ENCODE assay signal across 10 cellular contexts in the genomic region with DNA sequence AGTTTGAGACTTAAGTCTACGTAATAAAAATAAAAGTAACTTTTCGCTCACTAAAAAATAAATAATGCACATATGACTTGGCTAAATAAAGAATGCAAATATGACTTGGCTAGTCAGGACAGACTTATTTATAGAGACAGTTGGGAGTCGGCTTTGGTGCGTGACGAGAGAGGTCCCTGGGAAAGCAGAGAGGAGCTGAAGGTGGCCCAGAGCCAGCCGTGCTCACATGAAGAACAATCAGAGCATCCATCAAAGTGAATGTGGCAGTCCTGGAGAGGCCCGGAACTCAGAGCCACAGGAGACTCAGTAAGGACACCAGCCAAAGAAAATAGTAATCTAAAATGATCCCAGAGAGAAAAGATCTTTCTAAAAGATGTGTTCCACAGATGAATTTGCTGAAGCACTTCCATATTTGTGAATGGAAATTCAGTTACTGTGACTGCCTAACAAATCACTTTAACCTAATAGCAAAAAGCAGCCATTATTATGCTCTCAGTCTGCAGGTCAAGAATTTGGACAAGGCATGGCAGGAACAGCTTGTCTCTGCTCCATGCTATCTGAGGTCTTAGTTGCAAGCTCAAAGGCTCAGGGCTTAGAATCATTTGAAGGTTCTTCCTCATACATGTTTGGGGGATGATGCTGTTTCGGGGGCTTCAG. TPM values are rescaled to one million over a fixed set of nuclear protein-coding genes. Genes with fewer than 3 reads are reported as not detected.
DNase-seq lines count a peak whose midpoint lies in the region; ATAC-seq and TF ChIP-seq lines count a peak whose summit lies in the region.
"Had no signal": no experiment of that assay in that cellular context is flagged by ENCODE, and none has a peak within 500 bp of the region (broad histone marks: within the 10 kb centered on the region; RNA-seq: fewer than 3 reads in every experiment).

No MANE protein-coding gene starts in this region.

- H3K4me1 ChIP-seq in right cardiac atrium (ENCODE audit: control insufficient read depth, insufficient read depth, low read length) (peaks cover 4% of the 10 kb centered on the region), suprapubic skin (peaks cover 4% of the 10 kb centered on the region)

- TF ChIP-seq CTCF in suprapubic skin (IDR thresholded peaks at IDR 0.05), result no peak

- H3K27me3 ChIP-seq in right cardiac atrium (ENCODE audit: control insufficient read depth, insufficient read depth), result no peaks in the 10 kb centered on the region
- H3K27me3 ChIP-seq in suprapubic skin, result no peaks in the 10 kb centered on the region

- no peak overlapping the region for H3K4me3 ChIP-seq in right cardiac atrium (ENCODE audit: low read length)
- H3K4me3 ChIP-seq in suprapubic skin, result no peak overlapping the region

- TF ChIP-seq POLR2A in suprapubic skin (IDR thresholded peaks at IDR 0.05), result no peak

- no peaks in the 10 kb centered on the region for H3K36me3 ChIP-seq in suprapubic skin

- DNase-seq in HEK293T (ENCODE audit: extremely low spot score) (peak; percentile 19), amniotic stem cell (lab: John Stamatoyannopoulos, UW) (peak; percentile 20), right cardiac atrium (peak; percentile 71 to 87 (median 87)), suprapubic skin (ENCODE audit: low spot score in 2 of 2) (peak; percentile 69 to 82), NCI-H82 (lab: John Stamatoyannopoulos, UW) (no peak), DMS 273 treated with DMSO at 0.1 percent for 48 hours (lab: John Stamatoyannopoulos, UW) (no peak), COLO668 (lab: John Stamatoyannopoulos, UW; ENCODE audit: unreplicated experiment) (no peak)
- no peak for DNase-seq in T-helper 2 cell treated with Interferon-gamma antibody and Interleukin-4, amounts not matched to agents 5 μg/mL and 100 μg/mL, for 36 hours (ENCODE audit: low spot score)
- DNase-seq: naive thymus-derived CD8-positive, alpha-beta T cell had no signal

- WGBS in right cardiac atrium, result 23% methylated on average over 8 of the region's 8 CpGs
- WGBS in suprapubic skin, result 36% methylated on average over 8 of the region's 8 CpGs

- CTCF ChIA-PET in HEK293T (lab: Yijun Ruan, JAX), result no interaction called here

- H3K9me3 ChIP-seq in right cardiac atrium (ENCODE audit: control insufficient read depth, low read length) (no peaks in the 10 kb centered on the region), suprapubic skin (no peaks in the 10 kb centered on the region)

- peak overlapping the region; percentile 72 for H3K27ac ChIP-seq in right cardiac atrium (ENCODE audit: low read length)
- H3K27ac ChIP-seq in suprapubic skin, result no peak overlapping the region

- H3K4me1 Mint-ChIP-seq in T-helper 2 cell treated with Interferon-gamma antibody and Interleukin-4, amounts not matched to agents 5 μg/mL and 100 μg/mL, for 36 hours (ENCODE audit: low read depth), result peaks cover 16% of the 10 kb centered on the region

- peak; percentile 84 to 85 for ATAC-seq in right cardiac atrium
- ATAC-seq: HCT116; naive thymus-derived CD8-positive, alpha-beta T cell had no signal

- no peak overlapping the region for H3K4me3 Mint-ChIP-seq in T-helper 2 cell treated with Interferon-gamma antibody and Interleukin-4, amounts not matched to agents 5 μg/mL and 100 μg/mL, for 36 hours
- H3K4me3 Mint-ChIP-seq: naive thymus-derived CD8-positive, alpha-beta T cell had no signal

- peaks cover 16% of the 10 kb centered on the region for H3K27me3 Mint-ChIP-seq in T-helper 2 cell treated with Interferon-gamma antibody and Interleukin-4, amounts not matched to agents 5 μg/mL and 100 μg/mL, for 36 hours (ENCODE audit: low read depth)

- no peaks in the 10 kb centered on the region for H3K36me3 Mint-ChIP-seq in T-helper 2 cell treated with Interferon-gamma antibody and Interleukin-4, amounts not matched to agents 5 μg/mL and 100 μg/mL, for 36 hours (ENCODE audit: low read depth)

- POLR2A ChIA-PET in HEK293T (lab: Yijun Ruan, JAX), result no interaction called here

- no peak overlapping the region for H3K27ac Mint-ChIP-seq in T-helper 2 cell treated with Interferon-gamma antibody and Interleukin-4, amounts not matched to agents 5 μg/mL and 100 μg/mL, for 36 hours
- H3K27ac Mint-ChIP-seq: naive thymus-derived CD8-positive, alpha-beta T cell had no signal

- TF ChIP-seq EP300 in suprapubic skin (IDR thresholded peaks at IDR 0.05), result no peak

- intact Hi-C loops in right cardiac atrium (cut with DNase I), result no loop called here

- no peaks in the 10 kb centered on the region for H3K9me3 Mint-ChIP-seq in T-helper 2 cell treated with Interferon-gamma antibody and Interleukin-4, amounts not matched to agents 5 μg/mL and 100 μg/mL, for 36 hours

TF ChIP-seq in HEK293T, 16 proteins besides CTCF, POLR2A, EP300 and RAD21:
- no peak for TF ChIP-seq HDGF (IDR thresholded peaks at IDR 0.05; ENCODE audit: borderline replicate concordance)
- TF ChIP-seq, protein P1, sequence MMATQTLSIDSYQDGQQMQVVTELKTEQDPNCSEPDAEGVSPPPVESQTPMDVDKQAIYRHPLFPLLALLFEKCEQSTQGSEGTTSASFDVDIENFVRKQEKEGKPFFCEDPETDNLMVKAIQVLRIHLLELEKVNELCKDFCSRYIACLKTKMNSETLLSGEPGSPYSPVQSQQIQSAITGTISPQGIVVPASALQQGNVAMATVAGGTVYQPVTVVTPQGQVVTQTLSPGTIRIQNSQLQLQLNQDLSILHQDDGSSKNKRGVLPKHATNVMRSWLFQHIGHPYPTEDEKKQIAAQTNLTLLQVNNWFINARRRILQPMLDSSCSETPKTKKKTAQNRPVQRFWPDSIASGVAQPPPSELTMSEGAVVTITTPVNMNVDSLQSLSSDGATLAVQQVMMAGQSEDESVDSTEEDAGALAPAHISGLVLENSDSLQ (IDR thresholded peaks at IDR 0.05), result peak; percentile 24; the same call in 1 of the 2 replicates

RNA-seq across cellular contexts. Expression of a gene that starts 34.8 kb away (rescaled TPM):
- 10 to 100 TPM; 63.6 to 82.7 (median 67.0) TPM for total RNA-seq in right cardiac atrium
- polyA plus RNA-seq in right cardiac atrium, result 75.3 TPM
- 10 to 100 TPM; 30.5 to 60.7 (median 35.1) TPM for total RNA-seq in suprapubic skin

RNA-seq across cellular contexts. Expression of a gene that starts 35.0 kb away (rescaled TPM):
- total RNA-seq in right cardiac atrium, result 1 to 10 TPM in 3 of 4 donors, under 1 TPM in 1; 0.64 to 1.3 (median 1.1) TPM
- 0.79 TPM for polyA plus RNA-seq in right cardiac atrium
- total RNA-seq in suprapubic skin, result 1 to 10 TPM in 3 of 4 donors, under 1 TPM in 1; 0.49 to 2.8 (median 1.3) TPM

Comparison
In these comparisons a context has a peak if more than half of its experiments do, and no peak if none do; other contexts are left out.
1. DNase-seq: peak in HEK293T (single experiment), amniotic stem cell (single experiment), right cardiac atrium (3 of 3) and suprapubic skin (2 of 2); none in NCI-H82 (single experiment), T-helper 2 cell treated with Interferon-gamma antibody and Interleukin-4, amounts not matched to agents 5 μg/mL and 100 μg/mL, for 36 hours (single experiment), DMS 273 treated with DMSO at 0.1 percent for 48 hours (single experiment) and COLO668 (single experiment).